1 cellular context compared by ENCODE assay signal in the genomic region with DNA sequence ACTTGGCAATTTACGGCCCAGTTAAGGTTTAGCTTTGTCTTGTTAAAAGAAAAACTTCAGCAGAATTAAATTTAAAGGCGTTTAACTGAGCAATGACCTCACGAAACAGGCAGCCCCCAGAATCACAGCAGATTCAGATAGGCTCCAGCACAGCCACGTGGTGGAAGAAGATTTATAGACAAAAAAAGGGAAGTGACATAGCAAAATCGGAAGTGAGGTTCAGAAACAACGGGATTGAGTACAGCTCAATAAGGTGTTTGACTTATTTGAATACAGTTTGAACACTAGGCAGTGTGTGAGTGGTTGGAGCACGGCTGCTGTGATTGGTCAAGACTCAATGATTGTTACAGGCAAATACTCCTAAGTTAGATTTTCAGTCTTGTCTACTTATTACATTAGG.
TF ChIP-seq lines count a peak whose summit lies in the region.

No MANE protein-coding gene starts in this region.

TF ChIP-seq in K562, 482 proteins besides CTCF, POLR2A, EP300 and RAD21 (continued from another document and continues in another):
- TF ChIP-seq, protein P1, sequence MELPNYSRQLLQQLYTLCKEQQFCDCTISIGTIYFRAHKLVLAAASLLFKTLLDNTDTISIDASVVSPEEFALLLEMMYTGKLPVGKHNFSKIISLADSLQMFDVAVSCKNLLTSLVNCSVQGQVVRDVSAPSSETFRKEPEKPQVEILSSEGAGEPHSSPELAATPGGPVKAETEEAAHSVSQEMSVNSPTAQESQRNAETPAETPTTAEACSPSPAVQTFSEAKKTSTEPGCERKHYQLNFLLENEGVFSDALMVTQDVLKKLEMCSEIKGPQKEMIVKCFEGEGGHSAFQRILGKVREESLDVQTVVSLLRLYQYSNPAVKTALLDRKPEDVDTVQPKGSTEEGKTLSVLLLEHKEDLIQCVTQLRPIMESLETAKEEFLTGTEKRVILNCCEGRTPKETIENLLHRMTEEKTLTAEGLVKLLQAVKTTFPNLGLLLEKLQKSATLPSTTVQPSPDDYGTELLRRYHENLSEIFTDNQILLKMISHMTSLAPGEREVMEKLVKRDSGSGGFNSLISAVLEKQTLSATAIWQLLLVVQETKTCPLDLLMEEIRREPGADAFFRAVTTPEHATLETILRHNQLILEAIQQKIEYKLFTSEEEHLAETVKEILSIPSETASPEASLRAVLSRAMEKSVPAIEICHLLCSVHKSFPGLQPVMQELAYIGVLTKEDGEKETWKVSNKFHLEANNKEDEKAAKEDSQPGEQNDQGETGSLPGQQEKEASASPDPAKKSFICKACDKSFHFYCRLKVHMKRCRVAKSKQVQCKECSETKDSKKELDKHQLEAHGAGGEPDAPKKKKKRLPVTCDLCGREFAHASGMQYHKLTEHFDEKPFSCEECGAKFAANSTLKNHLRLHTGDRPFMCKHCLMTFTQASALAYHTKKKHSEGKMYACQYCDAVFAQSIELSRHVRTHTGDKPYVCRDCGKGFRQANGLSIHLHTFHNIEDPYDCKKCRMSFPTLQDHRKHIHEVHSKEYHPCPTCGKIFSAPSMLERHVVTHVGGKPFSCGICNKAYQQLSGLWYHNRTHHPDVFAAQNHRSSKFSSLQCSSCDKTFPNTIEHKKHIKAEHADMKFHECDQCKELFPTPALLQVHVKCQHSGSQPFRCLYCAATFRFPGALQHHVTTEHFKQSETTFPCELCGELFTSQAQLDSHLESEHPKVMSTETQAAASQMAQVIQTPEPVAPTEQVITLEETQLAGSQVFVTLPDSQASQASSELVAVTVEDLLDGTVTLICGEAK (IDR thresholded peaks at IDR 0.05): peak; percentile 76
- TF ChIP-seq, protein P1 (CRISPR knock-in tag; IDR thresholded peaks at IDR 0.05): no peak
- TF ChIP-seq HNRNPL (IDR thresholded peaks at IDR 0.05; ENCODE audit: low read depth, low read length): no peak
- peak; percentile 75 for TF ChIP-seq L3MBTL2 (IDR thresholded peaks at IDR 0.05)
- TF ChIP-seq RBM15 (IDR thresholded peaks at IDR 0.05; ENCODE audit: insufficient read depth, low read length): no peak
- TF ChIP-seq HMG20A (CRISPR knock-in tag; conservative IDR thresholded peaks at IDR 0.05): no peak
- TF ChIP-seq PHF20 (IDR thresholded peaks at IDR 0.05; ENCODE audit: partially characterized antibody): no peak
- 0 out of 2 replicates have a peak, but pooled peaks have one; percentile 18 for TF ChIP-seq SMARCA4 (IDR thresholded peaks at IDR 0.05)
- TF ChIP-seq CUX1 (CRISPR knock-in tag; IDR thresholded peaks at IDR 0.05): no peak
- TF ChIP-seq NFE2 (IDR thresholded peaks at IDR 0.05; ENCODE audit: low read depth): peak; percentile 89
- TF ChIP-seq CC2D1A (IDR thresholded peaks at IDR 0.05): peak; percentile 57
- TF ChIP-seq ILF3 (IDR thresholded peaks at IDR 0.05; ENCODE audit: borderline replicate concordance): no peak
- no peak for TF ChIP-seq ZBTB1 (CRISPR knock-in tag; IDR thresholded peaks at IDR 0.05; ENCODE audit: borderline replicate concordance, low read depth)
- TF ChIP-seq BACH1 (tag; IDR thresholded peaks at IDR 0.05): no peak
- 0 out of 2 replicates have a peak, but pooled peaks have one; percentile 35 for TF ChIP-seq CREM (IDR thresholded peaks at IDR 0.05; ENCODE audit: low read depth)
- peak; percentile 40; the same call in 1 of the 2 replicates for TF ChIP-seq MGA (IDR thresholded peaks at IDR 0.05)
- TF ChIP-seq ARID2 (IDR thresholded peaks at IDR 0.05): no peak
- TF ChIP-seq CBX8 (IDR thresholded peaks at IDR 0.05; ENCODE audit: borderline replicate concordance, extremely low read depth, low read depth, low read length, poor library complexity, severe bottlenecking): no peak
- no peak for TF ChIP-seq MLX (CRISPR knock-in tag; conservative IDR thresholded peaks at IDR 0.05)
- TF ChIP-seq, protein P2, sequence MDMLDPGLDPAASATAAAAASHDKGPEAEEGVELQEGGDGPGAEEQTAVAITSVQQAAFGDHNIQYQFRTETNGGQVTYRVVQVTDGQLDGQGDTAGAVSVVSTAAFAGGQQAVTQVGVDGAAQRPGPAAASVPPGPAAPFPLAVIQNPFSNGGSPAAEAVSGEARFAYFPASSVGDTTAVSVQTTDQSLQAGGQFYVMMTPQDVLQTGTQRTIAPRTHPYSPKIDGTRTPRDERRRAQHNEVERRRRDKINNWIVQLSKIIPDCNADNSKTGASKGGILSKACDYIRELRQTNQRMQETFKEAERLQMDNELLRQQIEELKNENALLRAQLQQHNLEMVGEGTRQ (CRISPR knock-in tag; IDR thresholded peaks at IDR 0.05): peak; percentile 60
